ENCODE assay signal across 22 cellular contexts in the genomic region with DNA sequence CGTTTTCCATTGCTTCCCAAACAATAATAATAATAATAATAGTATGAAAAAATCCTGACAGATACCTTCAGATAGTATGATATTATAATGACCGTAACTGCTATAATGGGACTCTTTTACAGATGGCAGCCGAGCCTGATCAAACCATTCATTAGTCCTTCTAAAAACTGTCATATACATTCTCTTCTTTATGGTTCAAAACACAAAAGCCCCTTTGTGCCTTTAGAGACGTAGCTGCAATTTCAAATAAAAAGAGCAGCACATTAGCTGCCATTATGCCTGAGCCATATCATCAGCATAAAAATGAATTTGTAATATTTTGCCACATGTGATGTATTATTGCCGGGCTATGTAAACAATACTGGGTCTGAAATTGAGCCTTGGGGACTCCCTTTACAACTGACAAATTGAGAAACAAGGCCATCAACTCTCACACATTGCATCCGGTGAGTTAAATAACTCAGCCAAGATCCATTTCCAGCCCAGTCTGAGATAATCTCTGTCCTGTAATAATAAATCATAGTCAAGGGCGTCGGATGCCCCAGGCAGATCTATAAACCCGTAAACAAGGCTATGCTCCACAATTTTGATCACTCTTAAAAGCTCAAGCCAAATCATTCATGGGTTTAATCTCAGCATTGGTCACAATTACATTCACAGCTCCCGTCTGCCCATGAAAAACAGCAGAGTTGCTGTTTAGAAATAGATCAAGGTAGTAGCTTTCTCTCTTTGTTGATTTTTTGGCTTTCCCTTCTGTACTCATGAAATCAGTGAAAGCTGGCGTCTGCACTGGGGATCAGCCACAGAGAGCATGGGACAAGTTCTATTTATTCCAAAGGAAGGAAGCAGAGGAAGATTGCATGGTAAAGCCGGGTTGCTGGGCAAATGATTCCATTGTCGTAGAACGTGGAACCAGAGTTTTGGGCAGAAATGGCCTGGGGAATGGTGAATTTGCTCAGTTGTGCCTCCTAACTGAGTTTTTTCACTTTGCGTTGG.
DNase-seq lines count a peak whose midpoint lies in the region; ATAC-seq and TF ChIP-seq lines count a peak whose summit lies in the region.
"Had no signal": no experiment of that assay in that cellular context is flagged by ENCODE, and none has a peak within 500 bp of the region (broad histone marks: within the 10 kb centered on the region; RNA-seq: fewer than 3 reads in every experiment).

No MANE protein-coding gene starts in this region.

- no peak; the same call in 2 of the 3 replicates for ATAC-seq in SK-N-SH treated with all-trans-retinoic acid at 6 μM for 48 hours
- ATAC-seq in psoas muscle = peak in 2 of 4 donors; percentile 13 to 24
- ATAC-seq in WTC11 = no peak
- no peak for ATAC-seq in CD4-positive, alpha-beta T cell (ENCODE audit: poor library complexity)
- ATAC-seq: activated CD8-positive, alpha-beta T cell treated with anti-CD3 and anti-CD28 coated beads for 36 hours; activated T-cell treated with anti-CD3 and anti-CD28 coated beads, Interleukin-2, amount 50 U/mL, for 4 hours; GM23338; naive thymus-derived CD4-positive, alpha-beta T cell had no signal

- H3K27ac Mint-ChIP-seq in endodermal cell (no peak overlapping the region), WTC11 (no peak overlapping the region)
- no peak overlapping the region for H3K27ac Mint-ChIP-seq in CD4-positive, alpha-beta T cell
- H3K27ac Mint-ChIP-seq: activated CD8-positive, alpha-beta T cell treated with anti-CD3 and anti-CD28 coated beads for 36 hours; activated naive CD4-positive, alpha-beta T cell treated with anti-CD3 and anti-CD28 coated beads for 36 hours; GM23338; immature natural killer cell; naive thymus-derived CD4-positive, alpha-beta T cell; progenitor cell of endocrine pancreas had no signal

- H3K4me1 ChIP-seq in SK-N-SH (ENCODE audit: control insufficient read depth in 1 of 2, insufficient read depth in 2 of 2, low read depth in 1 of 2, low read length in 1 of 2) (peaks cover 7 to 8% of the 10 kb centered on the region in 2 experiments; a peak in 3 of 4 replicates), endodermal cell (ENCODE audit: control insufficient read depth, insufficient read depth, low read length) (peaks cover 19% of the 10 kb centered on the region), psoas muscle (peaks cover 11% of the 10 kb centered on the region)

- H3K79me2 ChIP-seq in SK-N-SH (ENCODE audit: insufficient read depth) = no peaks in the 10 kb centered on the region

- H3K9ac ChIP-seq in SK-N-SH (no peak overlapping the region), endodermal cell (ENCODE audit: extremely low read depth, low read length, poor library complexity, severe bottlenecking) (no peak overlapping the region)
- H3K9ac ChIP-seq: BLaER1 had no signal

- H3K4me2 ChIP-seq in SK-N-SH = no peak overlapping the region
- H3K4me2 ChIP-seq: BLaER1, GM23338 had no signal

- H3K9me3 Mint-ChIP-seq in endodermal cell = peaks cover 2% of the 10 kb centered on the region
- H3K9me3 Mint-ChIP-seq in WTC11 = peaks cover 3% of the 10 kb centered on the region; the same call in 1 of the 2 replicates
- H3K9me3 Mint-ChIP-seq in CD4-positive, alpha-beta T cell = no peaks in the 10 kb centered on the region
- H3K9me3 Mint-ChIP-seq: activated CD8-positive, alpha-beta T cell treated with anti-CD3 and anti-CD28 coated beads for 36 hours; activated naive CD4-positive, alpha-beta T cell treated with anti-CD3 and anti-CD28 coated beads for 36 hours; activated T-cell treated with anti-CD3 and anti-CD28 coated beads, Interleukin-2, amount 50 U/mL, for 4 hours; GM23338; naive thymus-derived CD4-positive, alpha-beta T cell had no signal

- H3K36me3 ChIP-seq in SK-N-SH (replicated peaks in 1 of 2; ENCODE audit: control insufficient read depth in 1 of 2, insufficient read depth in 2 of 2, low read length in 1 of 2) (no peaks in the 10 kb centered on the region), endodermal cell (ENCODE audit: control insufficient read depth, insufficient read depth, low read length) (no peaks in the 10 kb centered on the region), psoas muscle (ENCODE audit: insufficient read depth in 1 of 2, low read depth in 1 of 2) (no peaks in the 10 kb centered on the region)
- H3K36me3 ChIP-seq: BLaER1 had no signal

- no peak for TF ChIP-seq EP300 in SK-N-SH (IDR thresholded peaks at IDR 0.05; ENCODE audit: borderline replicate concordance in 1 of 2, low read depth in 1 of 2, low read length in 1 of 2)

- H3K4me3 Mint-ChIP-seq in endodermal cell (no peak overlapping the region), WTC11 (no peak overlapping the region)
- no peak overlapping the region for H3K4me3 Mint-ChIP-seq in CD4-positive, alpha-beta T cell
- H3K4me3 Mint-ChIP-seq: activated CD8-positive, alpha-beta T cell treated with anti-CD3 and anti-CD28 coated beads for 36 hours; activated naive CD4-positive, alpha-beta T cell treated with anti-CD3 and anti-CD28 coated beads for 36 hours; activated T-cell treated with anti-CD3 and anti-CD28 coated beads, Interleukin-2, amount 50 U/mL, for 4 hours; GM23338; immature natural killer cell; naive thymus-derived CD4-positive, alpha-beta T cell had no signal

- CTCF ChIA-PET in SK-N-SH (lab: Yijun Ruan, JAX) (interaction anchor here (0.7 to 7.8 kb wide), 11 partner anchors 7 to 570 kb away, joined by 3 to 71 read pairs (median 4); partner anchors contain the start of gene BMPER), WTC11 (lab: Charles Lee) (interaction anchor here (1.2 to 1.6 kb wide), 2 partner anchors 51 to 177 kb away, joined by 5 to 6 read pairs; no protein-coding TSS in a partner anchor)
- CTCF ChIA-PET in CD4-positive, alpha-beta T cell (lab: Charles Lee) = no interaction called here

- H3K36me3 Mint-ChIP-seq in endodermal cell (ENCODE audit: low read depth) = no peaks in the 10 kb centered on the region
- H3K36me3 Mint-ChIP-seq in WTC11 = no peaks in the 10 kb centered on the region
- H3K36me3 Mint-ChIP-seq in CD4-positive, alpha-beta T cell (ENCODE audit: low read depth) = no peaks in the 10 kb centered on the region
- H3K36me3 Mint-ChIP-seq: immature natural killer cell had no signal

- no peaks in the 10 kb centered on the region for H4K20me1 ChIP-seq in SK-N-SH (ENCODE audit: insufficient read depth)
- H4K20me1 ChIP-seq: BLaER1 had no signal

- WGBS in SK-N-SH (ENCODE audit: low lambda C conversion rate) = 72% methylated on average over 15 of the region's 15 CpGs
- 91 to 97% methylated on average over 7 to 14 of the region's 15 CpGs for WGBS in endodermal cell (ENCODE audit: insufficient coverage in 1 of 2, insufficient read length in 1 of 2), 2 experiments
- WGBS in psoas muscle, 3 donors = 36 to 37% (median 37%) methylated on average over 15 of the region's 15 CpGs

- TF ChIP-seq CTCF in SK-N-SH (IDR thresholded peaks at IDR 0.05) (no peak), endodermal cell (conservative IDR thresholded peaks at IDR 0.05) (no peak), psoas muscle (IDR thresholded peaks at IDR 0.05) (no peak), WTC11 (IDR thresholded peaks at IDR 0.05) (no peak)
- no peak for TF ChIP-seq CTCF in CD4-positive, alpha-beta T cell (IDR thresholded peaks at IDR 0.05)

- H3K27me3 Mint-ChIP-seq in endodermal cell (ENCODE audit: insufficient read depth) (no peaks in the 10 kb centered on the region), WTC11 (ENCODE audit: low read depth) (no peaks in the 10 kb centered on the region)
- H3K27me3 Mint-ChIP-seq in CD4-positive, alpha-beta T cell = no peaks in the 10 kb centered on the region
- H3K27me3 Mint-ChIP-seq: activated CD8-positive, alpha-beta T cell treated with anti-CD3 and anti-CD28 coated beads for 36 hours had no signal

- peaks cover 4% of the 10 kb centered on the region for H3F3A ChIP-seq in SK-N-SH (replicated peaks; ENCODE audit: insufficient read depth)

- H3K9me2 ChIP-seq in SK-N-SH = no peaks in the 10 kb centered on the region

- DNase-seq in SK-N-SH (peak; percentile 62), NCI-H1436 treated with DMSO at 0.1 percent for 48 hours (lab: John Stamatoyannopoulos, UW) (peak; percentile 95), endodermal cell (no peak), psoas muscle (no peak), NCI-H2171 (lab: John Stamatoyannopoulos, UW) (no peak), WTC11 (ENCODE audit: low spot score) (no peak)
- no peak for DNase-seq in CD4-positive, alpha-beta T cell
- DNase-seq: activated CD4-positive, CD25-positive, alpha-beta regulatory T cell; activated CD8-positive, alpha-beta T cell treated with anti-CD3 and anti-CD28 coated beads for 36 hours; activated naive CD4-positive, alpha-beta T cell treated with anti-CD3 and anti-CD28 coated beads for 36 hours; activated T-cell treated with anti-CD3 and anti-CD28 coated beads, Interleukin-2, amount 50 U/mL, for 4 hours; aorta; effector CD8-positive, alpha-beta T cell; immature natural killer cell; naive thymus-derived CD4-positive, alpha-beta T cell; NCI-H146; NCI-H446 treated with DMSO at 0.1 percent for 48 hours; OCI-M1 had no signal

- POLR2A ChIA-PET in SK-N-SH (lab: Yijun Ruan, JAX) = no interaction called here
- POLR2A ChIA-PET in WTC11 (lab: Charles Lee) = no interaction called here
- POLR2A ChIA-PET in CD4-positive, alpha-beta T cell (lab: Charles Lee) = no interaction called here

- H3K27ac ChIP-seq in SK-N-SH (ENCODE audit: low read depth in 2 of 2, low read length in 1 of 2) (peak overlapping the region in 1 of 2 experiments; percentile 51; a peak in 1 of 4 replicates), endodermal cell (ENCODE audit: low read depth, low read length) (peak overlapping the region; percentile 33), psoas muscle (peak overlapping the region; percentile 32)
- no peak overlapping the region for H3K27ac ChIP-seq in CD4-positive, alpha-beta T cell (ENCODE audit: low read depth, low read length)
- H3K27ac ChIP-seq: BLaER1 had no signal

- H3K4me3 ChIP-seq in SK-N-SH (ENCODE audit: low read depth in 2 of 2, low read length in 1 of 2) (no peak overlapping the region), endodermal cell (ENCODE audit: low read length) (no peak overlapping the region), psoas muscle (no peak overlapping the region)
- H3K4me3 ChIP-seq: BLaER1, GM23338 had no signal

- no peaks in the 10 kb centered on the region for H3K27me3 ChIP-seq in SK-N-SH (ENCODE audit: insufficient read depth)
- H3K27me3 ChIP-seq in endodermal cell (ENCODE audit: control insufficient read depth, insufficient read depth, low read length, poor library complexity, severe bottlenecking) = no peaks in the 10 kb centered on the region
- no peaks in the 10 kb centered on the region for H3K27me3 ChIP-seq in psoas muscle (ENCODE audit: insufficient read depth in 3 of 3, low read length in 2 of 3)
- no peaks in the 10 kb centered on the region for H3K27me3 ChIP-seq in CD4-positive, alpha-beta T cell (ENCODE audit: control insufficient read depth, insufficient read depth, low read length)
- H3K27me3 ChIP-seq: BLaER1 had no signal

- intact Hi-C loops in psoas muscle (cut with DNase I) = no loop called here
- intact Hi-C loops in CD4-positive, alpha-beta T cell (cut with DNase I, micrococcal nuclease) = no loop called here

- H3K9me3 ChIP-seq in SK-N-SH = no peaks in the 10 kb centered on the region
- H3K9me3 ChIP-seq in endodermal cell (ENCODE audit: control insufficient read depth, low read length) = no peaks in the 10 kb centered on the region
- H3K9me3 ChIP-seq in psoas muscle = no peaks in the 10 kb centered on the region
- H3K9me3 ChIP-seq in CD4-positive, alpha-beta T cell (ENCODE audit: control insufficient read depth, low read length) = no peaks in the 10 kb centered on the region
- H3K9me3 ChIP-seq: BLaER1 had no signal

- H2AFZ ChIP-seq in SK-N-SH (ENCODE audit: low read depth) = no peak overlapping the region
- H2AFZ ChIP-seq: GM23338 had no signal

- H3K4me1 Mint-ChIP-seq in endodermal cell = peaks cover 47% of the 10 kb centered on the region
- H3K4me1 Mint-ChIP-seq in WTC11 = peaks cover 16% of the 10 kb centered on the region
- no peaks in the 10 kb centered on the region for H3K4me1 Mint-ChIP-seq in CD4-positive, alpha-beta T cell (ENCODE audit: low read depth)
- H3K4me1 Mint-ChIP-seq: naive thymus-derived CD4-positive, alpha-beta T cell had no signal

- no peak for TF ChIP-seq RAD21 in SK-N-SH (IDR thresholded peaks at IDR 0.05; ENCODE audit: low read length)

Comparison
In these comparisons a context has a peak if more than half of its experiments do, and no peak if none do; other contexts are left out.
1. DNase-seq: peak in SK-N-SH (single experiment) and NCI-H1436 treated with DMSO at 0.1 percent for 48 hours (single experiment); none in endodermal cell (single experiment), psoas muscle (0 of 2), NCI-H2171 (single experiment), WTC11 (single experiment) and CD4-positive, alpha-beta T cell (0 of 10).